Comparison of ENCODE assay signal across 8 cellular contexts in genomic region chr15:23035964-23036566, GRCh38. TPM values are rescaled to one million over a fixed set of nuclear protein-coding genes. Genes with fewer than 3 reads are reported as not detected.
DNase-seq lines count a peak whose midpoint lies in the region; ATAC-seq, FAIRE-seq and TF ChIP-seq lines count a peak whose summit lies in the region.

No MANE protein-coding gene starts in this region.

- DNase-seq in NCI-H146 (lab: John Stamatoyannopoulos, UW) (peak; percentile 22), NCI-H146 treated with DMSO at 0.1 percent for 48 hours (lab: John Stamatoyannopoulos, UW; ENCODE audit: unreplicated experiment) (no peak), HFFc6 (peak; percentile 48), SKM-1 treated with dmso at 0.1 percent for 144 hours (lab: John Stamatoyannopoulos, UW; ENCODE audit: unreplicated experiment) (peak; percentile 42), MCF 10A (ENCODE audit: unreplicated experiment) (peak; percentile 61), HepG2 (ENCODE audit: low spot score) (peak; percentile 62)
- peak; percentile 47 to 77 for DNase-seq in stimulated activated effector memory CD8-positive, alpha-beta T cell treated with anti-CD3 and anti-CD28 coated beads, Interleukin-12 subunit alpha, Interleukin-12 subunit beta, amount 100 ng/mL, for 72 hours (ENCODE audit: low spot score in 2 of 2)

- CTCF ChIA-PET in MCF 10A (lab: Yijun Ruan, JAX) (interaction anchor here (0.6 to 5.7 kb wide), 13 partner anchors 9 to 435 kb away, joined by 3 to 41 read pairs (median 3); partner anchors contain the start of gene CYFIP1), HepG2 (lab: Yijun Ruan, JAX; ENCODE audit: low intra/inter-chr PET ratio, low total read pairs) (interaction anchor here (1.2 kb wide), 1 partner anchor 431 kb away, joined by 3 read pairs; no protein-coding TSS in a partner anchor)

- no peak overlapping the region for H3K4me3 ChIP-seq in HepG2 (replicated peaks in 1 of 3; ENCODE audit: insufficient read depth in 1 of 3, low read depth in 2 of 3, low read length in 3 of 3)

- 50% methylated on average over 3 of the region's 5 CpGs for WGBS in HepG2 (ENCODE audit: low lambda C conversion rate)

- no peaks in the 10 kb centered on the region for H3K9me3 ChIP-seq in HepG2 (ENCODE audit: low read length)

- peaks cover 7% of the 10 kb centered on the region for H3K36me3 Mint-ChIP-seq in HFFc6 (ENCODE audit: low read depth)
- peaks cover 48% of the 10 kb centered on the region for H3K36me3 Mint-ChIP-seq in MCF 10A (ENCODE audit: insufficient read depth, unreplicated experiment)
- H3K36me3 Mint-ChIP-seq in stimulated activated effector memory CD8-positive, alpha-beta T cell treated with anti-CD3 and anti-CD28 coated beads, Interleukin-12 subunit alpha, Interleukin-12 subunit beta, amount 100 ng/mL, for 72 hours = peaks cover 65% of the 10 kb centered on the region

- TF ChIP-seq POLR2A in HepG2 (IDR thresholded peaks at IDR 0.05; ENCODE audit: insufficient read depth in 1 of 2, low read depth in 2 of 2, low read length in 2 of 2) = no peak

- intact Hi-C loops in MCF 10A (cut with micrococcal nuclease) (loop anchor here (5.0 kb wide), 1 partner anchor 431 kb away; no protein-coding TSS in a partner anchor), HepG2 (cut with micrococcal nuclease; ENCODE audit: unreplicated experiment) (loop anchor here (5.0 kb wide), 1 partner anchor 431 kb away; no protein-coding TSS in a partner anchor)

- H3K4me1 Mint-ChIP-seq in HFFc6 (ENCODE audit: low read depth) = peaks cover 27% of the 10 kb centered on the region
- H3K4me1 Mint-ChIP-seq in MCF 10A (ENCODE audit: insufficient read depth, unreplicated experiment) = peaks cover 6% of the 10 kb centered on the region
- H3K4me1 Mint-ChIP-seq in stimulated activated effector memory CD8-positive, alpha-beta T cell treated with anti-CD3 and anti-CD28 coated beads, Interleukin-12 subunit alpha, Interleukin-12 subunit beta, amount 100 ng/mL, for 72 hours = peaks cover 20% of the 10 kb centered on the region

- H4K20me1 ChIP-seq in HepG2 (ENCODE audit: insufficient read depth, low read length) = no peaks in the 10 kb centered on the region

- no peak overlapping the region for H3K4me2 ChIP-seq in HepG2 (ENCODE audit: low read depth, low read length)

- TF ChIP-seq RAD21 in HepG2 (CRISPR knock-in tag; IDR thresholded peaks at IDR 0.05) = no peak

- no peak for FAIRE-seq in HepG2 (lab: Jason Lieb, UNC)

- H2AFZ ChIP-seq in HepG2 (ENCODE audit: low read length) = no peak overlapping the region

- peaks cover 7 to 25% of the 10 kb centered on the region in 2 experiments; a peak in 4 of 5 replicates for H3K36me3 ChIP-seq in HepG2 (replicated peaks in 1 of 2; ENCODE audit: control insufficient read depth in 1 of 2, insufficient read depth in 2 of 2, low read length in 2 of 2)

- no peak overlapping the region for H3K27ac ChIP-seq in HepG2 (ENCODE audit: extremely low read length, insufficient read depth, low read length)

- H3K27me3 ChIP-seq in HepG2 (ENCODE audit: control insufficient read depth in 1 of 2, insufficient read depth in 2 of 2, low read length in 2 of 2) = no peaks in the 10 kb centered on the region; a peak in 1 of 5 replicates

- H3K79me2 ChIP-seq in HepG2 (ENCODE audit: insufficient read depth, low read length) = peaks cover 13% of the 10 kb centered on the region

- H3K9me3 Mint-ChIP-seq in HFFc6 (no peaks in the 10 kb centered on the region), MCF 10A (ENCODE audit: unreplicated experiment) (no peaks in the 10 kb centered on the region)
- H3K9me3 Mint-ChIP-seq in stimulated activated effector memory CD8-positive, alpha-beta T cell treated with anti-CD3 and anti-CD28 coated beads, Interleukin-12 subunit alpha, Interleukin-12 subunit beta, amount 100 ng/mL, for 72 hours = no peaks in the 10 kb centered on the region

- TF ChIP-seq CTCF in HFFc6 (IDR thresholded peaks at IDR 0.05) = peak; percentile 88
- TF ChIP-seq CTCF in MCF 10A (IDR thresholded peaks at IDR 0.05; ENCODE audit: unreplicated experiment) = peak; percentile 77
- TF ChIP-seq CTCF in HepG2 (CRISPR knock-in tag; IDR thresholded peaks at IDR 0.05) = peak; percentile 73

- POLR2A ChIA-PET in MCF 10A (lab: Yijun Ruan, JAX) = interaction anchor here (0.6 to 1.6 kb wide), 3 partner anchors 55 to 336 kb away, joined by 3 to 4 read pairs (median 3); no protein-coding TSS in a partner anchor
- POLR2A ChIA-PET in HepG2 (lab: Yijun Ruan, JAX) = no interaction called here

- peaks cover 24% of the 10 kb centered on the region for H3K4me1 ChIP-seq in HepG2 (ENCODE audit: insufficient read depth, low read length)

- no peak overlapping the region for H3K9ac ChIP-seq in HepG2 (ENCODE audit: insufficient read depth, low read depth, low read length)

- no peaks in the 10 kb centered on the region; the same call in 1 of the 2 replicates for H3K27me3 Mint-ChIP-seq in HFFc6 (ENCODE audit: insufficient read depth)
- no peaks in the 10 kb centered on the region for H3K27me3 Mint-ChIP-seq in MCF 10A (ENCODE audit: insufficient read depth, unreplicated experiment)

- in situ Hi-C loops in HepG2 (cut with HindIII; ENCODE audit: extremely low pct_ligation_motif_present, low pct_unique_long_range_greater_than_20kb) = loop anchor here (10.0 kb wide), 1 partner anchor 251 kb away; the partner anchor contains the start of gene NIPA1

- no peak for TF ChIP-seq EP300 in HepG2 (IDR thresholded peaks at IDR 0.05; ENCODE audit: low read depth in 2 of 2, low read length in 2 of 2)
- TF ChIP-seq EP300 in HepG2 (CRISPR knock-in tag; IDR thresholded peaks at IDR 0.05; ENCODE audit: borderline replicate concordance) = no peak

- H3K4me3 Mint-ChIP-seq in HFFc6 (no peak overlapping the region), MCF 10A (ENCODE audit: unreplicated experiment) (no peak overlapping the region)
- no peak overlapping the region for H3K4me3 Mint-ChIP-seq in stimulated activated effector memory CD8-positive, alpha-beta T cell treated with anti-CD3 and anti-CD28 coated beads, Interleukin-12 subunit alpha, Interleukin-12 subunit beta, amount 100 ng/mL, for 72 hours

- ATAC-seq in HepG2 (peak; percentile 32), GM21367 (IDR thresholded peaks at IDR 0.05; ENCODE audit: unreplicated experiment) (no peak)
- ATAC-seq in stimulated activated effector memory CD8-positive, alpha-beta T cell treated with anti-CD3 and anti-CD28 coated beads, Interleukin-12 subunit alpha, Interleukin-12 subunit beta, amount 100 ng/mL, for 72 hours = no peak

- H3K27ac Mint-ChIP-seq in HFFc6 (peak overlapping the region; percentile 36; the same call in 1 of the 2 replicates), MCF 10A (ENCODE audit: low read depth, unreplicated experiment) (no peak overlapping the region)
- H3K27ac Mint-ChIP-seq in stimulated activated effector memory CD8-positive, alpha-beta T cell treated with anti-CD3 and anti-CD28 coated beads, Interleukin-12 subunit alpha, Interleukin-12 subunit beta, amount 100 ng/mL, for 72 hours = no peak overlapping the region

- no TSS peak for BruUV-seq in MCF 10A (replicated peaks; lab: Mats Ljungman, UMichigan)
- BruUV-seq in HepG2 (replicated peaks; lab: Mats Ljungman, UMichigan) = no TSS peak

RNA-seq across cellular contexts. Expression of gene TUBGCP5, which starts 3.3 kb away (rescaled TPM):
- 10 to 100 TPM; 11.7 to 13.8 (median 13.1) TPM for total RNA-seq in HFFc6 (2021; fragmentation: NEBNext Ultra II Directional; extraction: Animal tissue kit (Norgen Biotek cat#: 25700))
- total RNA-seq in MCF 10A (2022) = 15.7 and 18.2 TPM in 2 replicates
- total RNA-seq in HepG2 (2016; rRNA removed; fragmentation: Illumina TruSeq; extraction: Trizol) = 23.4 and 25.0 TPM in 2 replicates
- total RNA-seq in HepG2 (2016; cell fraction: cytosol; rRNA removed; fragmentation: Illumina TruSeq; extraction: Trizol; ENCODE audit: low read depth) = 21.4 and 24.8 TPM in 2 replicates
- total RNA-seq in HepG2 (2016; cell fraction: insoluble cytoplasmic fraction; rRNA removed; fragmentation: Illumina TruSeq; extraction: Trizol) = 23.4 and 23.5 TPM in 2 replicates
- 11.4 and 13.6 TPM in 2 replicates for total RNA-seq in HepG2 (2016; cell fraction: membrane; rRNA removed; fragmentation: Illumina TruSeq; extraction: Trizol)
- total RNA-seq in HepG2 (2016; cell fraction: nucleus; rRNA removed; fragmentation: Illumina TruSeq; extraction: Trizol) = 28.9 and 38.0 TPM in 2 replicates
- polyA plus RNA-seq in HepG2 (2011; rRNA removed) = 6.8 and 7.2 TPM in 2 replicates
- 3.3 and 4.8 TPM in 2 replicates for polyA plus RNA-seq in HepG2 (2011; cell fraction: cytosol; rRNA removed)
- 6.9 and 9.4 TPM in 2 replicates for polyA plus RNA-seq in HepG2 (2011; cell fraction: nucleus; rRNA removed)
- 5.3 and 7.3 TPM in 2 replicates for polyA plus RNA-seq in HepG2 (2012)
- polyA plus RNA-seq in HepG2 (2016; cell fraction: cytosol; fragmentation: Illumina TruSeq; extraction: Trizol; ENCODE audit: low read depth) = 0.35 and 0.62 TPM in 2 replicates
- 12.8 and 13.1 TPM in 2 replicates for polyA plus RNA-seq in HepG2 (2016; cell fraction: insoluble cytoplasmic fraction; fragmentation: Illumina TruSeq; extraction: Trizol; ENCODE audit: low read depth)
- polyA plus RNA-seq in HepG2 (2016; cell fraction: membrane; fragmentation: Illumina TruSeq; extraction: Trizol; ENCODE audit: low read depth) = 0.81 and 1.0 TPM in 2 replicates
- 27.6 and 32.7 TPM in 2 replicates for polyA plus RNA-seq in HepG2 (2016; cell fraction: nucleus; fragmentation: Illumina TruSeq; extraction: Trizol; ENCODE audit: insufficient read depth, low read depth)
- 7.7 and 12.6 TPM in 2 replicates for polyA minus RNA-seq in HepG2 (2011; rRNA and poly(A)+ RNA removed; ENCODE audit: low replicate concordance)
- 3.2 and 6.0 TPM in 2 replicates for polyA minus RNA-seq in HepG2 (2011; cell fraction: cytosol; rRNA and poly(A)+ RNA removed)
- polyA minus RNA-seq in HepG2 (2011; cell fraction: nucleus; rRNA and poly(A)+ RNA removed) = 26.3 and 31.6 TPM in 2 replicates

RNA-seq across cellular contexts. Expression of gene CYFIP1, which starts 55.9 kb away (rescaled TPM):
- 100 to 1,000 TPM; 122 to 142 (median 131) TPM for total RNA-seq in HFFc6 (2021; fragmentation: NEBNext Ultra II Directional; extraction: Animal tissue kit (Norgen Biotek cat#: 25700))
- total RNA-seq in MCF 10A (2022) (85.7 and 99.1 TPM in 2 replicates), HepG2 (2016; rRNA removed; fragmentation: Illumina TruSeq; extraction: Trizol) (58.3 and 68.2 TPM in 2 replicates)
- 8.0 and 12.6 TPM in 2 replicates for total RNA-seq in HepG2 (2016; cell fraction: cytosol; rRNA removed; fragmentation: Illumina TruSeq; extraction: Trizol; ENCODE audit: low read depth)
- total RNA-seq in HepG2 (2016; cell fraction: insoluble cytoplasmic fraction; rRNA removed; fragmentation: Illumina TruSeq; extraction: Trizol) = 52.9 and 61.7 TPM in 2 replicates
- total RNA-seq in HepG2 (2016; cell fraction: membrane; rRNA removed; fragmentation: Illumina TruSeq; extraction: Trizol) = 15.5 and 18.4 TPM in 2 replicates
- total RNA-seq in HepG2 (2016; cell fraction: nucleus; rRNA removed; fragmentation: Illumina TruSeq; extraction: Trizol) = 43.3 and 49.9 TPM in 2 replicates
- 38.1 and 39.0 TPM in 2 replicates for polyA plus RNA-seq in HepG2 (2011; rRNA removed)
- polyA plus RNA-seq in HepG2 (2011; cell fraction: cytosol; rRNA removed) = 40.5 and 41.5 TPM in 2 replicates
- 56.2 and 59.8 TPM in 2 replicates for polyA plus RNA-seq in HepG2 (2011; cell fraction: nucleus; rRNA removed)
- 28.3 and 34.4 TPM in 2 replicates for polyA plus RNA-seq in HepG2 (2012)
- polyA plus RNA-seq in HepG2 (2016; cell fraction: cytosol; fragmentation: Illumina TruSeq; extraction: Trizol; ENCODE audit: low read depth) = 2.5 and 2.6 TPM in 2 replicates
- 37.6 and 42.3 TPM in 2 replicates for polyA plus RNA-seq in HepG2 (2016; cell fraction: insoluble cytoplasmic fraction; fragmentation: Illumina TruSeq; extraction: Trizol; ENCODE audit: low read depth)
- 5.2 and 7.3 TPM in 2 replicates for polyA plus RNA-seq in HepG2 (2016; cell fraction: membrane; fragmentation: Illumina TruSeq; extraction: Trizol; ENCODE audit: low read depth)
- polyA plus RNA-seq in HepG2 (2016; cell fraction: nucleus; fragmentation: Illumina TruSeq; extraction: Trizol; ENCODE audit: insufficient read depth, low read depth) = 39.0 and 40.2 TPM in 2 replicates
- polyA minus RNA-seq in HepG2 (2011; rRNA and poly(A)+ RNA removed; ENCODE audit: low replicate concordance) = 99.8 and 114 TPM in 2 replicates
- 21.1 and 22.3 TPM in 2 replicates for polyA minus RNA-seq in HepG2 (2011; cell fraction: cytosol; rRNA and poly(A)+ RNA removed)
- 40.7 and 43.8 TPM in 2 replicates for polyA minus RNA-seq in HepG2 (2011; cell fraction: nucleus; rRNA and poly(A)+ RNA removed)
